In genomic region chr2:236579746-236580315, GRCh38 we compare ENCODE assay signal across 20 cellular contexts. TPM values are rescaled to one million over a fixed set of nuclear protein-coding genes. Genes with fewer than 3 reads are reported as not detected.
DNase-seq lines count a peak whose midpoint lies in the region; ATAC-seq, FAIRE-seq and TF ChIP-seq lines count a peak whose summit lies in the region.
"Had no signal": no experiment of that assay in that cellular context is flagged by ENCODE, and none has a peak within 500 bp of the region (broad histone marks: within the 10 kb centered on the region; RNA-seq: fewer than 3 reads in every experiment).

No MANE protein-coding gene starts in this region.

- no peaks in the 10 kb centered on the region for H3K9me3 ChIP-seq in H1 (ENCODE audit: insufficient read depth in 2 of 2, low read depth in 1 of 2, low read length in 1 of 2)
- H3K9me3 ChIP-seq in neuronal stem cell (replicated peaks in 1 of 2; ENCODE audit: control insufficient read depth in 2 of 2, insufficient read depth in 1 of 2, low read depth in 1 of 2, low read length in 2 of 2) = peaks cover 0 to 33% of the 10 kb centered on the region in 2 donors
- no peaks in the 10 kb centered on the region for H3K9me3 ChIP-seq in thyroid gland
- H3K9me3 ChIP-seq: upper lobe of right lung had no signal

- H3K9ac ChIP-seq in H1 (replicated peaks in 1 of 4; ENCODE audit: extremely low read depth in 1 of 4, low read depth in 3 of 4, low read length in 3 of 4) (no peak overlapping the region), neuronal stem cell (ENCODE audit: low read depth, low read length, poor library complexity) (no peak overlapping the region)
- H3K9ac ChIP-seq: BLaER1 treated with 17β-estradiol and CSF1 and Interleukin-3, amounts not matched to agents 10 nM and 100 nM had no signal

- no peaks in the 10 kb centered on the region for H4K20me1 ChIP-seq in H1 (replicated peaks in 1 of 2; ENCODE audit: control insufficient read depth in 1 of 2, insufficient read depth in 2 of 2, low read length in 2 of 2)

- no peaks in the 10 kb centered on the region for H3K79me1 ChIP-seq in H1 (ENCODE audit: low read depth, low read length)
- H3K79me1 ChIP-seq in neuronal stem cell (ENCODE audit: low read depth, low read length) = no peaks in the 10 kb centered on the region

- H2BK5ac ChIP-seq in H1 (ENCODE audit: low read depth, low read length) (no peak overlapping the region), neuronal stem cell (ENCODE audit: low read length) (no peak overlapping the region)

- no peak overlapping the region for H2BK20ac ChIP-seq in H1 (ENCODE audit: low read length)

- H3K14ac ChIP-seq in H1 (ENCODE audit: insufficient read length) (no peak overlapping the region), neuronal stem cell (ENCODE audit: low read length) (no peak overlapping the region)

- no peak overlapping the region for H3K27ac ChIP-seq in H1 (ENCODE audit: low read depth, low read length)
- no peak overlapping the region for H3K27ac ChIP-seq in neuronal stem cell (replicated peaks; ENCODE audit: low read length)
- H3K27ac ChIP-seq in thyroid gland = peak overlapping the region; percentile 64 to 74 (median 74)
- H3K27ac ChIP-seq: BLaER1 treated with 17β-estradiol and CSF1 and Interleukin-3, amounts not matched to agents 10 nM and 100 nM; upper lobe of right lung had no signal

- H3K56ac ChIP-seq in H1 (replicated peaks; ENCODE audit: insufficient read length, low read depth, low read length) = no peak overlapping the region

- H3K4me3 ChIP-seq in H1 (ENCODE audit: extremely low read depth in 1 of 4, insufficient read depth in 2 of 4, low read depth in 3 of 4, low read length in 4 of 4) (no peak overlapping the region), neuronal stem cell (ENCODE audit: low read length in 2 of 2) (no peak overlapping the region), thyroid gland (replicated peaks in 1 of 3) (no peak overlapping the region)
- H3K4me3 ChIP-seq: BLaER1 treated with 17β-estradiol and CSF1 and Interleukin-3, amounts not matched to agents 10 nM and 100 nM; smooth muscle cell; upper lobe of right lung had no signal

- WGBS in H1 (ENCODE audit: extremely low coverage in 1 of 2, insufficient coverage in 1 of 2, insufficient read length in 1 of 2, insufficient replicate concordance in 2 of 2, low coverage in 1 of 2, low lambda C conversion rate in 2 of 2, missing lambda C conversion rate in 1 of 2), 2 experiments = 87% methylated on average over 9 of the region's 9 CpGs; no CpG with 5 or more reads in 1 of the 2 experiments
- no CpG with 5 or more reads among the region's 9 CpGs for WGBS in neuronal stem cell (ENCODE audit: extremely low coverage in 2 of 2, insufficient read length in 2 of 2, insufficient replicate concordance in 1 of 2), 2 donors
- 75 to 76% methylated on average over 9 of the region's 9 CpGs for WGBS in thyroid gland, 2 donors

- intact Hi-C loops in thyroid gland (cut with DNase I) = loop anchor here (10.0 kb wide), 2 partner anchors 85 to 165 kb away; no protein-coding TSS in a partner anchor

- no peak overlapping the region for H2BK12ac ChIP-seq in H1 (ENCODE audit: low read depth, low read length)
- H2BK12ac ChIP-seq in neuronal stem cell (ENCODE audit: low read length) = no peak overlapping the region

- no peak overlapping the region for H2AK5ac ChIP-seq in H1 (ENCODE audit: low read depth, low read length)
- peak overlapping the region; percentile 91 for H2AK5ac ChIP-seq in neuronal stem cell (ENCODE audit: low read depth, low read length)

- H4K5ac ChIP-seq in H1 (ENCODE audit: insufficient read length, low read depth, low read length) = no peak overlapping the region

- no peak overlapping the region for H3K4ac ChIP-seq in H1 (replicated peaks; ENCODE audit: insufficient read length, low read depth, low read length)
- no peak overlapping the region for H3K4ac ChIP-seq in neuronal stem cell (ENCODE audit: low read length)

- H3K4me2 ChIP-seq in H1 (ENCODE audit: insufficient read depth in 1 of 2, low read depth in 2 of 2, low read length in 2 of 2) = no peak overlapping the region
- no peak overlapping the region for H3K4me2 ChIP-seq in neuronal stem cell (ENCODE audit: insufficient read depth, low read length, poor library complexity, severe bottlenecking)
- H3K4me2 ChIP-seq: BLaER1 treated with 17β-estradiol and CSF1 and Interleukin-3, amounts not matched to agents 10 nM and 100 nM; smooth muscle cell had no signal

- H4K8ac ChIP-seq in H1 (ENCODE audit: extremely low read depth, insufficient read depth, low read length) = no peak overlapping the region; the same call in 1 of the 2 replicates
- H4K8ac ChIP-seq in neuronal stem cell (ENCODE audit: low read depth, low read length) = no peak overlapping the region

- H3K4me1 ChIP-seq in H1 (replicated peaks in 1 of 4; ENCODE audit: control insufficient read depth in 3 of 4, insufficient read depth in 4 of 4, low read length in 3 of 4) (peaks cover 0 to 11% (median 5%) of the 10 kb centered on the region in 4 experiments; a peak in 4 of 7 replicates), neuronal stem cell (ENCODE audit: control insufficient read depth in 2 of 2, insufficient read depth in 1 of 2, low read depth in 1 of 2, low read length in 2 of 2) (peaks cover 7 to 13% of the 10 kb centered on the region in 2 donors), thyroid gland (peaks cover 34 to 46% of the 10 kb centered on the region in 2 donors)
- H3K4me1 ChIP-seq: upper lobe of right lung had no signal

- H3K23ac ChIP-seq in H1 (ENCODE audit: insufficient read length) = no peak overlapping the region
- H3K23ac ChIP-seq in neuronal stem cell (ENCODE audit: low read depth, low read length, poor library complexity) = no peak overlapping the region

- H2BK15ac ChIP-seq in H1 (ENCODE audit: low read length) (no peak overlapping the region), neuronal stem cell (ENCODE audit: low read length) (no peak overlapping the region)

- peak; percentile 71 for DNase-seq in NCI-H510A treated with DMSO at 0.1 percent for 48 hours (lab: John Stamatoyannopoulos, UW)
- DNase-seq in NCI-H510A (lab: John Stamatoyannopoulos, UW) = no peak
- no peak for DNase-seq in H1 (ENCODE audit: low read depth in 1 of 2, low spot score in 2 of 2)
- DNase-seq in neuronal stem cell (ENCODE audit: low spot score) = no peak
- DNase-seq in thyroid gland = peak in 1 of 2 donors; percentile 23
- DNase-seq in NCI-H2107 treated with DMSO at 0.1 percent for 48 hours (lab: John Stamatoyannopoulos, UW; ENCODE audit: unreplicated experiment) = no peak
- DNase-seq in NCI-H1694 (lab: John Stamatoyannopoulos, UW) = no peak
- DNase-seq: 8988T; activated B cell treated with CpG ODN at 0.5 μM for 24 hours; activated CD8-positive, alpha-beta memory T cell treated with anti-CD3 and anti-CD28 coated beads for 24 hours; cerebellar nuclear complex; HCEC 1CT; left cardiac atrium; NCI-H1417 treated with DMSO at 0.1 percent for 48 hours; occipital lobe; upper lobe of right lung had no signal

- FAIRE-seq in H1 (lab: Jason Lieb, UNC) = no peak
- FAIRE-seq: GM19239 had no signal

- no peak for TF ChIP-seq POLR2A in H1 (IDR thresholded peaks at IDR 0.05; ENCODE audit: control extremely low read depth in 1 of 2, low read depth in 2 of 2, low read length in 2 of 2)
- no peak for TF ChIP-seq POLR2A in thyroid gland (IDR thresholded peaks at IDR 0.05)

- H3K27me3 ChIP-seq in H1 (replicated peaks in 1 of 4; ENCODE audit: control insufficient read depth in 3 of 4, extremely low read depth in 1 of 4, insufficient read depth in 3 of 4, low read length in 3 of 4) = no peaks in the 10 kb centered on the region
- no peaks in the 10 kb centered on the region for H3K27me3 ChIP-seq in neuronal stem cell (ENCODE audit: control insufficient read depth in 3 of 3, insufficient read depth in 3 of 3, low read depth in 1 of 3, low read length in 3 of 3)
- H3K27me3 ChIP-seq in thyroid gland = no peaks in the 10 kb centered on the region
- H3K27me3 ChIP-seq: BLaER1 treated with 17β-estradiol and CSF1 and Interleukin-3, amounts not matched to agents 10 nM and 100 nM; upper lobe of right lung had no signal

- H4K91ac ChIP-seq in H1 (replicated peaks; ENCODE audit: insufficient read length, low read length) = no peak overlapping the region
- no peak overlapping the region for H4K91ac ChIP-seq in neuronal stem cell (ENCODE audit: low read depth, low read length, poor library complexity)

- H3K18ac ChIP-seq in H1 (ENCODE audit: extremely low read depth, low read length) (no peak overlapping the region; the same call in 1 of the 2 replicates), neuronal stem cell (ENCODE audit: low read length) (no peak overlapping the region)

- no peak overlapping the region for H2AFZ ChIP-seq in H1 (ENCODE audit: low read length)
- no peak overlapping the region for H2AFZ ChIP-seq in neuronal stem cell (ENCODE audit: low read length)

- TF ChIP-seq RAD21 in H1 (IDR thresholded peaks at IDR 0.05 in 1 of 2, conservative IDR thresholded peaks at IDR 0.05 in 1 of 2; ENCODE audit: low read depth in 2 of 2, low read length in 2 of 2) = no peak

- H3K79me2 ChIP-seq in H1 (ENCODE audit: control insufficient read depth in 1 of 2, insufficient read depth in 2 of 2, low read length in 2 of 2) = no peaks in the 10 kb centered on the region

- no peak for TF ChIP-seq CTCF in H1 (IDR thresholded peaks at IDR 0.05; ENCODE audit: control extremely low read depth in 1 of 3, insufficient read depth in 1 of 3, low read depth in 1 of 3, low read length in 3 of 3)
- TF ChIP-seq CTCF in thyroid gland (IDR thresholded peaks at IDR 0.05) = no peak

- POLR2A ChIA-PET in H1 (lab: Charles Lee; ENCODE audit: partially characterized antibody) = no interaction called here

- TF ChIP-seq EP300 in H1 (IDR thresholded peaks at IDR 0.05; ENCODE audit: borderline replicate concordance in 1 of 2, low read depth in 2 of 2, low read length in 2 of 2) = no peak

- no peak for ATAC-seq in GM18498 (IDR thresholded peaks at IDR 0.05; ENCODE audit: unreplicated experiment)
- ATAC-seq: upper lobe of right lung had no signal

- CTCF ChIA-PET in H1 (lab: Charles Lee; ENCODE audit: partially characterized antibody) = interaction anchor here (0.5 to 1.2 kb wide), 2 partner anchors 8 to 179 kb away, joined by 3 read pairs; no protein-coding TSS in a partner anchor

- H3K36me3 ChIP-seq in H1 (ENCODE audit: control insufficient read depth in 2 of 4, insufficient read depth in 4 of 4, low read length in 3 of 4) = peaks cover 0 to 3% (median 0%) of the 10 kb centered on the region in 4 experiments; a peak in 1 of 8 replicates
- H3K36me3 ChIP-seq in neuronal stem cell (replicated peaks in 1 of 2; ENCODE audit: control insufficient read depth in 2 of 2, insufficient read depth in 2 of 2, low read length in 2 of 2) = peaks cover 0 to 86% of the 10 kb centered on the region in 2 donors
- peaks cover 24 to 26% of the 10 kb centered on the region in 2 donors for H3K36me3 ChIP-seq in thyroid gland

- H2BK120ac ChIP-seq in H1 (replicated peaks; ENCODE audit: low read depth, low read length) = no peak overlapping the region
- no peak overlapping the region for H2BK120ac ChIP-seq in neuronal stem cell (ENCODE audit: low read depth, low read length)

- H3K23me2 ChIP-seq in H1 (ENCODE audit: low read depth, low read length) = peaks cover 3% of the 10 kb centered on the region; the same call in 1 of the 2 replicates

RNA-seq across cellular contexts. Expression of gene ACKR3, which starts 10.2 kb away (rescaled TPM):
- 0.73 and 1.4 TPM in 2 replicates for total RNA-seq in H1 (2021; fragmentation: NEBNext Ultra II Directional; extraction: Animal tissue kit (Norgen Biotek cat#: 25700))
- polyA plus RNA-seq in H1 (2011; rRNA removed) = 22.3 and 24.4 TPM in 2 replicates
- 13.8 TPM for polyA plus RNA-seq in H1 (2011; cell fraction: cytosol; rRNA removed)
- polyA plus RNA-seq in H1 (2011; cell fraction: nucleus; rRNA removed) = 20.1 TPM
- polyA plus RNA-seq in H1 (2012, experiment 1 of 2) = 2.5 to 3.7 TPM (median 2.9 TPM) in 4 replicates
- 3.0 TPM for polyA plus RNA-seq in H1 (2012, experiment 2 of 2)
- 1.8 TPM for polyA plus RNA-seq in H1 (2013, experiment 1 of 2)
- 1.9 TPM for polyA plus RNA-seq in H1 (2013, experiment 2 of 2)
- polyA minus RNA-seq in H1 (2011; rRNA and poly(A)+ RNA removed) = 16.7 and 31.3 TPM in 2 replicates
- 3.8 TPM for polyA minus RNA-seq in H1 (2011; cell fraction: cytosol; rRNA and poly(A)+ RNA removed)
- 3.8 TPM for polyA minus RNA-seq in H1 (2011; cell fraction: nucleus; rRNA and poly(A)+ RNA removed)
- polyA plus RNA-seq in neuronal stem cell (2013, experiment 1 of 2) = 4.4 TPM
- polyA plus RNA-seq in neuronal stem cell (2013, experiment 2 of 2) = 4.3 TPM
- total RNA-seq in thyroid gland = 10 to 100 TPM; 32.2 to 68.5 (median 54.8) TPM

Comparison
In these comparisons a context has a peak if more than half of its experiments do, and no peak if none do; other contexts are left out.
1. H3K27ac ChIP-seq: peak in thyroid gland (3 of 3); none in H1 (single experiment) and neuronal stem cell (single experiment).
2. RNA of gene ACKR3, which starts 10.2 kb away (total RNA-seq): 32.2 to 68.5 TPM in thyroid gland; 0.73 to 1.4 TPM in H1; every median in the first group is over 10 times any median in the second.